ENCODE assay signal across 30 cellular contexts in the genomic region with DNA sequence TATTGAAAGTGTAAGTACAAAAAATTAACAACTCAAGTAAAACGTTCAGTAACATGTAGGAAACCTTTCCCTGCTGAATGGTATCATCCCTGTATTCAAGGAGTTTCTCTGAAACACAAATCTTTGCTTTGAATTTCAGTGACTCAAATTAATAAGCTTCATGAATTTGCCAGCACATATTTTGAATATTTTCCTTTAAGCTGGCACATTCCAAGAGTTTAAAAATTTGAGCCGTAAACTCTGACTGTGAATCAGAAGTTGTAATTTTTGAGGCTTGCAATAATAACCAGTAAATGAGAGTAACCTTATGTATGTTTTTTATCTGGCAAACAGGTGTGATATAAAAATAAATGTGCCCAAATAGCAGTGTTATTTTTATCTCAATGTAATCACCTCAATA.
"Had no signal": no experiment of that assay in that cellular context is flagged by ENCODE, and none has a peak within 500 bp of the region (broad histone marks: within the 10 kb centered on the region; RNA-seq: fewer than 3 reads in every experiment).

No MANE protein-coding gene starts in this region.

- H3K27ac Mint-ChIP-seq: naive B cell; naive thymus-derived CD8-positive, alpha-beta T cell; natural killer cell treated with Interleukin-12 subunit alpha and Interleukin-12 subunit beta and Interleukin-15 and Interleukin-18, amount 100 ng/mL, for 72 hours; nephron progenitor cell; stimulated activated effector memory CD8-positive, alpha-beta T cell treated with anti-CD3 and anti-CD28 coated beads, Interleukin-12 subunit alpha, Interleukin-12 subunit beta, amount 100 ng/mL, for 72 hours; stimulated activated naive B cell treated with anti-CD40 and anti-IgM and Interleukin-4, amounts not matched to agents 10 μg/mL and 1 μg/mL and 100 μg/mL, for 72 hours; stimulated activated naive CD8-positive, alpha-beta T cell treated with anti-CD3 and anti-CD28 coated beads, Interleukin-15, Interleukin-2, amounts not matched to agents 100 ng/mL and 50 ng/mL, for 24 hours had no signal

- H3K36me3 Mint-ChIP-seq: naive B cell; naive thymus-derived CD8-positive, alpha-beta T cell; natural killer cell treated with Interleukin-12 subunit alpha and Interleukin-12 subunit beta and Interleukin-15 and Interleukin-18, amount 100 ng/mL, for 72 hours; stimulated activated effector memory CD8-positive, alpha-beta T cell treated with anti-CD3 and anti-CD28 coated beads, Interleukin-12 subunit alpha, Interleukin-12 subunit beta, amount 100 ng/mL, for 72 hours; stimulated activated naive B cell treated with anti-CD40 and anti-IgM and Interleukin-4, amounts not matched to agents 10 μg/mL and 1 μg/mL and 100 μg/mL, for 72 hours had no signal

- H3K4me3 Mint-ChIP-seq: naive B cell; naive thymus-derived CD8-positive, alpha-beta T cell; natural killer cell treated with Interleukin-12 subunit alpha and Interleukin-12 subunit beta and Interleukin-15 and Interleukin-18, amount 100 ng/mL, for 72 hours; nephron progenitor cell; neural crest cell; stimulated activated effector memory CD8-positive, alpha-beta T cell treated with anti-CD3 and anti-CD28 coated beads, Interleukin-12 subunit alpha, Interleukin-12 subunit beta, amount 100 ng/mL, for 72 hours; stimulated activated naive B cell treated with anti-CD40 and anti-IgM and Interleukin-4, amounts not matched to agents 10 μg/mL and 1 μg/mL and 100 μg/mL, for 72 hours; stimulated activated naive CD8-positive, alpha-beta T cell treated with anti-CD3 and anti-CD28 coated beads, Interleukin-15, Interleukin-2, amounts not matched to agents 100 ng/mL and 50 ng/mL, for 24 hours had no signal

- H3K27me3 Mint-ChIP-seq: naive B cell; naive thymus-derived CD8-positive, alpha-beta T cell; natural killer cell treated with Interleukin-12 subunit alpha and Interleukin-12 subunit beta and Interleukin-15 and Interleukin-18, amount 100 ng/mL, for 72 hours; stimulated activated naive B cell treated with anti-CD40 and anti-IgM and Interleukin-4, amounts not matched to agents 10 μg/mL and 1 μg/mL and 100 μg/mL, for 72 hours; stimulated activated naive CD8-positive, alpha-beta T cell treated with anti-CD3 and anti-CD28 coated beads, Interleukin-15, Interleukin-2, amounts not matched to agents 100 ng/mL and 50 ng/mL, for 24 hours had no signal

- H3K4me3 ChIP-seq: pancreas, prostate gland, right lobe of liver, sigmoid colon, stomach, thoracic aorta, thyroid gland, tibial nerve, upper lobe of left lung, vagina had no signal

- H3K9me3 ChIP-seq: neutrophil, pancreas, prostate gland, right lobe of liver, sigmoid colon, stomach, thoracic aorta, thyroid gland, tibial nerve, upper lobe of left lung, vagina had no signal

- H3K4me1 Mint-ChIP-seq: naive B cell; naive thymus-derived CD8-positive, alpha-beta T cell; nephron progenitor cell; stimulated activated effector memory CD8-positive, alpha-beta T cell treated with anti-CD3 and anti-CD28 coated beads, Interleukin-12 subunit alpha, Interleukin-12 subunit beta, amount 100 ng/mL, for 72 hours; stimulated activated naive B cell treated with anti-CD40 and anti-IgM and Interleukin-4, amounts not matched to agents 10 μg/mL and 1 μg/mL and 100 μg/mL, for 72 hours had no signal

- DNase-seq: naive B cell; naive thymus-derived CD8-positive, alpha-beta T cell; nephron progenitor cell; nucleus accumbens; pancreas; retina; right cardiac atrium; right lobe of liver; sigmoid colon; small intestine; stimulated activated CD4-positive, alpha-beta T cell treated with anti-CD3 and anti-CD28 coated beads, Interleukin-15, amount 100 ng/mL, for 24 hours; stimulated activated CD4-positive, alpha-beta T cell treated with anti-CD3 and anti-CD28 coated beads, Interleukin-2, amount 100 ng/mL, for 24 hours; stimulated activated CD4-positive, alpha-beta T cell treated with anti-CD3 and anti-CD28 coated beads, Interleukin-2, amount 100 ng/mL, for 48 hours; stimulated activated CD4-positive, alpha-beta T cell treated with anti-CD3 and anti-CD28 coated beads, Interleukin-4, amount 100 ng/mL, for 24 hours; stimulated activated naive B cell treated with anti-CD40 and anti-IgM and Interleukin-4, amounts not matched to agents 10 μg/mL and 1 μg/mL and 100 μg/mL, for 72 hours; stimulated activated naive CD4-positive, alpha-beta T cell treated with Interleukin-2 at 50 U/mL for 16 hours; stomach; thyroid gland; trophoblast cell; upper lobe of left lung had no signal

- H3K4me1 ChIP-seq: pancreas, prostate gland, right lobe of liver, sigmoid colon, stomach, thyroid gland, tibial nerve, upper lobe of left lung, vagina had no signal

- H3K9me3 Mint-ChIP-seq: nephron progenitor cell; neural crest cell; stimulated activated naive CD8-positive, alpha-beta T cell treated with anti-CD3 and anti-CD28 coated beads, Interleukin-15, Interleukin-2, amounts not matched to agents 100 ng/mL and 50 ng/mL, for 24 hours had no signal

- H3K27ac ChIP-seq: neutrophil, pancreas, prostate gland, right lobe of liver, sigmoid colon, stomach, thoracic aorta, thyroid gland, tibial nerve, upper lobe of left lung, vagina had no signal

- FAIRE-seq: pancreas, small intestine, urothelium cell line had no signal

- H3K36me3 ChIP-seq: neutrophil, pancreas, prostate gland, right lobe of liver, sigmoid colon, stomach, thoracic aorta, thyroid gland, tibial nerve, upper lobe of left lung, vagina had no signal

- H3K27me3 ChIP-seq: neutrophil, pancreas, right lobe of liver, sigmoid colon, stomach, thyroid gland, tibial nerve, upper lobe of left lung, vagina had no signal
